ENCODE assay signal across 23 cellular contexts in the genomic region with DNA sequence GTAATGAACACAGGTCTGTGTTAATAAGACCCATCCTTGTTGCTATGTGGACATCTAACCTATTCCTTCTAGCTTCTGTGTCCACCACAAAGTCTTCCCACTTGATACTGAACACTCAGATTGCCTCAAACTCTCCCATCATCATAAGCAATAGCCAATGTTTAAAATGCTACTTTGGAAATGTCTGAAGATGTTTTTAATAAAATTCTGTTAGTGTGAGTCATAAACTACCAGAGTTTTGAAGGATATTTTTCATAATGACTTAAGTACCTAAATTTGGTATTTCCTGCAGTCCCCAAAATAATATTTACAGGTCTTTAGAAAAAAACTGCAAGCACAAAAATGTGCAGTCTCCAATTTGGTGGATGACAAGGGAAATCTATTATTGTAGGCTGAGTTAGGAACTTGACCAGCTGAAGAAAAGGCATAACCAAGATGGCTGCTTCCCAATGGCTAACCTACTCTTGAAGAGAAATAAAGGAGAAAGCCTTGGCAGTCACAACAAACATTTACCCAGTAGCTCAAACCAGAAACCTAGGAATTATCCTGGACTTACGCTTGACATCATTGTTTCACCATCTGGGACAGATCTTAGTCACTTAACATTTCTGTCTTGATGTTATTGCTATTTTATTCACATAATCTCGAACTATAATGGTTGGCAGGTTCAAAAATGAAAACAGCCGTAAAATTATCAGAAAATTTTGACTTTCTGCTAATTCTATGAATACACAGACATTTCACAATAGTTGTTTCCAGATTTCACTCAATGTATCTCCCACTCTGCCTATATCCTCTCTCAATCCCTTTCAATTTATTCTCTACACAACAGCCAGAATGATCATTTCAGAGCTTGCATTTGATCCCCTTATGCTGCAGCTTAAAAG.
A peak's percentile ranks its signal among the peaks of the same experiment; 100 is the strongest.
DNase-seq lines count a peak whose midpoint lies in the region; ATAC-seq and TF ChIP-seq lines count a peak whose summit lies in the region.
"Had no signal": no experiment of that assay in that cellular context is flagged by ENCODE, and none has a peak within 500 bp of the region (broad histone marks: within the 10 kb centered on the region; RNA-seq: fewer than 3 reads in every experiment).

No MANE protein-coding gene starts in this region.

- H3K9me3 ChIP-seq in adipocyte (ENCODE audit: control insufficient read depth, low read length) (no peaks in the 10 kb centered on the region), fibroblast of lung (ENCODE audit: control insufficient read depth, insufficient read depth, low read depth, low read length) (no peaks in the 10 kb centered on the region)

- H3K4me3 Mint-ChIP-seq in stimulated activated naive B cell treated with anti-CD40 and anti-IgM and Interleukin-4, amounts not matched to agents 10 μg/mL and 1 μg/mL and 100 μg/mL, for 72 hours: peak overlapping the region; percentile 7 to 69
- H3K4me3 Mint-ChIP-seq: activated T-cell treated with anti-CD3 and anti-CD28 coated beads, Interleukin-2, amount 50 U/mL, for 4 hours; B cell; IgD-negative memory B cell; memory B cell had no signal

- no peak for TF ChIP-seq CTCF in fibroblast of lung (conservative IDR thresholded peaks at IDR 0.05 in 1 of 2, IDR thresholded peaks at IDR 0.05 in 1 of 2; ENCODE audit: low read depth in 1 of 2, low read length in 2 of 2)

- DNase-seq in HCEC 1CT (peak; percentile 70), adipocyte (ENCODE audit: low read depth) (peak; percentile 56), fibroblast of lung (ENCODE audit: low read depth in 2 of 2) (peak; percentile 65 to 69), NCI-H2029 treated with DMSO at 0.1 percent for 48 hours (lab: John Stamatoyannopoulos, UW) (no peak)
- no peak for DNase-seq in stimulated activated naive B cell treated with anti-CD40 and anti-IgM and Interleukin-4, amounts not matched to agents 10 μg/mL and 1 μg/mL and 100 μg/mL, for 72 hours
- no peak for DNase-seq in stimulated activated CD4-positive, alpha-beta T cell treated with anti-CD3 and anti-CD28 coated beads, Interleukin-4, amount 100 ng/mL, for 4 hours
- DNase-seq: activated naive CD4-positive, alpha-beta T cell treated with Interleukin-2 at 50 U/mL for 16 hours; activated T-cell treated with anti-CD3 and anti-CD28 coated beads, Interleukin-2, amount 50 U/mL, for 4 hours; amygdala; DMS79 treated with DMSO at 0.1 percent for 48 hours; kidney glomerular epithelial cell; MM.1S; naive B cell; NCI-H1417 treated with DMSO at 0.1 percent for 48 hours; NCI-H2171 treated with DMSO at 0.1 percent for 48 hours; NCI-H69; stimulated activated CD4-positive, alpha-beta T cell treated with anti-CD3 and anti-CD28 coated beads, Interleukin-12 subunit alpha, Interleukin-12 subunit beta, amount 100 ng/mL, for 4 hours; trophoblast cell had no signal

- no peak overlapping the region for H2AFZ ChIP-seq in fibroblast of lung (ENCODE audit: low read length)

- H4K20me1 ChIP-seq in fibroblast of lung (ENCODE audit: control insufficient read depth, extremely low read depth, insufficient read depth, low read length): no peaks in the 10 kb centered on the region

- no peak overlapping the region for H3K4me3 ChIP-seq in adipocyte (ENCODE audit: low read length)
- H3K4me3 ChIP-seq in fibroblast of lung (replicated peaks in 1 of 4; ENCODE audit: control extremely low read depth in 1 of 4, insufficient read depth in 1 of 4, low read depth in 3 of 4, low read length in 4 of 4): no peak overlapping the region

- H3K9me3 Mint-ChIP-seq in stimulated activated naive B cell treated with anti-CD40 and anti-IgM and Interleukin-4, amounts not matched to agents 10 μg/mL and 1 μg/mL and 100 μg/mL, for 72 hours: peaks cover 0 to 1% of the 10 kb centered on the region in 2 donors
- H3K9me3 Mint-ChIP-seq: IgD-negative memory B cell, naive B cell had no signal

- H3K36me3 Mint-ChIP-seq in stimulated activated naive B cell treated with anti-CD40 and anti-IgM and Interleukin-4, amounts not matched to agents 10 μg/mL and 1 μg/mL and 100 μg/mL, for 72 hours: peaks cover 8 to 21% of the 10 kb centered on the region in 2 donors

- H3K27ac Mint-ChIP-seq in stimulated activated naive B cell treated with anti-CD40 and anti-IgM and Interleukin-4, amounts not matched to agents 10 μg/mL and 1 μg/mL and 100 μg/mL, for 72 hours: peak overlapping the region; percentile 81
- H3K27ac Mint-ChIP-seq: B cell, IgD-negative memory B cell, memory B cell had no signal

- H3K79me2 ChIP-seq in fibroblast of lung (ENCODE audit: control insufficient read depth, insufficient read depth, low read length): no peaks in the 10 kb centered on the region

- ATAC-seq in stimulated activated naive B cell treated with anti-CD40 and anti-IgM and Interleukin-4, amounts not matched to agents 10 μg/mL and 1 μg/mL and 100 μg/mL, for 72 hours (replicated peaks): no peak
- ATAC-seq in esophagus mucosa (no peak), GM18861 (IDR thresholded peaks at IDR 0.05; ENCODE audit: unreplicated experiment) (no peak)
- ATAC-seq: activated T-cell treated with anti-CD3 and anti-CD28 coated beads, Interleukin-2, amount 50 U/mL, for 4 hours had no signal

- peak overlapping the region; percentile 17 for H3K4me2 ChIP-seq in fibroblast of lung (ENCODE audit: extremely low read depth, insufficient read depth, low read length)

- H3K9ac ChIP-seq in adipocyte (ENCODE audit: low read length) (no peak overlapping the region), fibroblast of lung (ENCODE audit: insufficient read depth, low read length) (no peak overlapping the region)

- peaks cover 15% of the 10 kb centered on the region for H3K4me1 ChIP-seq in adipocyte (ENCODE audit: control insufficient read depth, insufficient read depth, low read length)
- no peaks in the 10 kb centered on the region for H3K4me1 ChIP-seq in fibroblast of lung (ENCODE audit: control insufficient read depth, extremely low read depth, insufficient read depth, low read length)

- H3K27me3 ChIP-seq in adipocyte (replicated peaks; ENCODE audit: control insufficient read depth, insufficient read depth, low read length): no peaks in the 10 kb centered on the region
- no peaks in the 10 kb centered on the region for H3K27me3 ChIP-seq in fibroblast of lung (ENCODE audit: control insufficient read depth, insufficient read depth, low read length)

- no peaks in the 10 kb centered on the region for H3K27me3 Mint-ChIP-seq in stimulated activated naive B cell treated with anti-CD40 and anti-IgM and Interleukin-4, amounts not matched to agents 10 μg/mL and 1 μg/mL and 100 μg/mL, for 72 hours
- H3K27me3 Mint-ChIP-seq: B cell, IgD-negative memory B cell, memory B cell had no signal

- peak overlapping the region; percentile 11 for H3K27ac ChIP-seq in fibroblast of lung (ENCODE audit: insufficient read depth, low read length)

- peaks cover 30 to 33% of the 10 kb centered on the region in 2 donors for H3K4me1 Mint-ChIP-seq in stimulated activated naive B cell treated with anti-CD40 and anti-IgM and Interleukin-4, amounts not matched to agents 10 μg/mL and 1 μg/mL and 100 μg/mL, for 72 hours

- H3K36me3 ChIP-seq in adipocyte (ENCODE audit: control insufficient read depth, insufficient read depth, low read length, severe bottlenecking): no peaks in the 10 kb centered on the region
- no peaks in the 10 kb centered on the region for H3K36me3 ChIP-seq in fibroblast of lung (ENCODE audit: control insufficient read depth, insufficient read depth, low read length)

Comparison
In these comparisons a context has a peak if more than half of its experiments do, and no peak if none do; other contexts are left out.
1. DNase-seq: peak in HCEC 1CT (single experiment), adipocyte (single experiment) and fibroblast of lung (2 of 2); none in stimulated activated naive B cell treated with anti-CD40 and anti-IgM and Interleukin-4, amounts not matched to agents 10 μg/mL and 1 μg/mL and 100 μg/mL, for 72 hours (single experiment), NCI-H2029 treated with DMSO at 0.1 percent for 48 hours (single experiment) and stimulated activated CD4-positive, alpha-beta T cell treated with anti-CD3 and anti-CD28 coated beads, Interleukin-4, amount 100 ng/mL, for 4 hours (0 of 2).